Comparison of ENCODE assay signal across 1 cellular context in the genomic region with DNA sequence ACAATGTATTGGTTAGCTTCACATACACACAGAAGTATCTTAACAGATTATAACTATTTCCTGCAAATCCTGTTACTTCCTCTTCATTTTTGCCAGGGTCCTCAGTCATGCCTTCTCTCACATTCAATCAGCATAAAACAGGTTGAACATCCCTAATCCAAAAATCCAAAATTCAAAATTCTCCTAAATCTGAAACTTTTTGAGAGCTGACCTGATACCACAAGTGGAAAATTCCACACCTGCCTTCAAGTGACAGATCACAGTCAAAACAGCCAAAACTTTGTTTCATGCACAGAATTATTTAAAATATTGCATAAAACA.
TF ChIP-seq lines count a peak whose summit lies in the region.

No MANE protein-coding gene starts in this region.

TF ChIP-seq in SK-N-SH, 30 proteins besides CTCF, POLR2A, EP300 and RAD21 (continued from another document):
- TF ChIP-seq, protein P1, sequence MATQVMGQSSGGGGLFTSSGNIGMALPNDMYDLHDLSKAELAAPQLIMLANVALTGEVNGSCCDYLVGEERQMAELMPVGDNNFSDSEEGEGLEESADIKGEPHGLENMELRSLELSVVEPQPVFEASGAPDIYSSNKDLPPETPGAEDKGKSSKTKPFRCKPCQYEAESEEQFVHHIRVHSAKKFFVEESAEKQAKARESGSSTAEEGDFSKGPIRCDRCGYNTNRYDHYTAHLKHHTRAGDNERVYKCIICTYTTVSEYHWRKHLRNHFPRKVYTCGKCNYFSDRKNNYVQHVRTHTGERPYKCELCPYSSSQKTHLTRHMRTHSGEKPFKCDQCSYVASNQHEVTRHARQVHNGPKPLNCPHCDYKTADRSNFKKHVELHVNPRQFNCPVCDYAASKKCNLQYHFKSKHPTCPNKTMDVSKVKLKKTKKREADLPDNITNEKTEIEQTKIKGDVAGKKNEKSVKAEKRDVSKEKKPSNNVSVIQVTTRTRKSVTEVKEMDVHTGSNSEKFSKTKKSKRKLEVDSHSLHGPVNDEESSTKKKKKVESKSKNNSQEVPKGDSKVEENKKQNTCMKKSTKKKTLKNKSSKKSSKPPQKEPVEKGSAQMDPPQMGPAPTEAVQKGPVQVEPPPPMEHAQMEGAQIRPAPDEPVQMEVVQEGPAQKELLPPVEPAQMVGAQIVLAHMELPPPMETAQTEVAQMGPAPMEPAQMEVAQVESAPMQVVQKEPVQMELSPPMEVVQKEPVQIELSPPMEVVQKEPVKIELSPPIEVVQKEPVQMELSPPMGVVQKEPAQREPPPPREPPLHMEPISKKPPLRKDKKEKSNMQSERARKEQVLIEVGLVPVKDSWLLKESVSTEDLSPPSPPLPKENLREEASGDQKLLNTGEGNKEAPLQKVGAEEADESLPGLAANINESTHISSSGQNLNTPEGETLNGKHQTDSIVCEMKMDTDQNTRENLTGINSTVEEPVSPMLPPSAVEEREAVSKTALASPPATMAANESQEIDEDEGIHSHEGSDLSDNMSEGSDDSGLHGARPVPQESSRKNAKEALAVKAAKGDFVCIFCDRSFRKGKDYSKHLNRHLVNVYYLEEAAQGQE (IDR thresholded peaks at IDR 0.05; ENCODE audit: low read depth, low read length) = no peak
- TF ChIP-seq RXRA (IDR thresholded peaks at IDR 0.05; ENCODE audit: borderline replicate concordance, low read depth) (no peak), ELF1 (IDR thresholded peaks at IDR 0.05) (no peak), MEF2A (IDR thresholded peaks at IDR 0.05; ENCODE audit: borderline replicate concordance, low read depth) (no peak)
